In the genomic region with DNA sequence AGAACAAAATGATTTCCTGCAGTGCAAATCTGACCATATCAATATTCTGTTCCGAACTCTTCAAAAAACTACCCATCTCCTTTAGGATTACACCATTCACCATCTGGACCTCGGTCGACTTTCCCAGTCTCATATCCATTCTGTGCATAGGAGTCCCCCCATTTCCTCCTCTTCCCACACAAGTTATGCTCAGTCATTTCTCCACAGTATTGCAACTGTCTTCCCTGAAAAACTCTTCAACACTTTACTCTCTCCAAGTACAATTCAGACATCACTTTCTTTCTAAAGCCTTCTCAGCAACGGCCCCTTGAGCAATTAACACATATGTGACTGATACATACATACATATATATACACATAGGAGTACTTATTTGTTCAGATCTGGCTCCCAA, we compare ENCODE assay signal across 8 cellular contexts. TPM values are rescaled to one million over a fixed set of nuclear protein-coding genes. Genes with fewer than 3 reads are reported as not detected.
DNase-seq lines count a peak whose midpoint lies in the region; ATAC-seq and TF ChIP-seq lines count a peak whose summit lies in the region.
"Had no signal": no experiment of that assay in that cellular context is flagged by ENCODE, and none has a peak within 500 bp of the region (broad histone marks: within the 10 kb centered on the region; RNA-seq: fewer than 3 reads in every experiment).

No MANE protein-coding gene starts in this region.

- H3K36me3 Mint-ChIP-seq in naive thymus-derived CD8-positive, alpha-beta T cell, result no peaks in the 10 kb centered on the region

- ATAC-seq in gastroesophageal sphincter (no peak), GM19324 (IDR thresholded peaks at IDR 0.05; ENCODE audit: low FRiP score, unreplicated experiment) (no peak)
- ATAC-seq in naive thymus-derived CD8-positive, alpha-beta T cell, result no peak

- H3K27me3 ChIP-seq in NT2/D1 (ENCODE audit: insufficient read depth, insufficient read length) (no peaks in the 10 kb centered on the region), gastroesophageal sphincter (no peaks in the 10 kb centered on the region), tibial artery (no peaks in the 10 kb centered on the region)

- peaks cover 10 to 29% (median 17%) of the 10 kb centered on the region in 4 donors for H3K4me1 Mint-ChIP-seq in naive thymus-derived CD8-positive, alpha-beta T cell

- H3K27ac ChIP-seq in gastroesophageal sphincter (peak overlapping the region in 3 of 4 donors; percentile 86 to 91 (median 87)), tibial artery (peak overlapping the region; percentile 82 to 86)

- H3K9ac ChIP-seq in NT2/D1 (ENCODE audit: insufficient read length, low read depth), result peak overlapping the region; percentile 94

- TF ChIP-seq POLR2A in gastroesophageal sphincter (IDR thresholded peaks at IDR 0.05), result no peak

- no peak for TF ChIP-seq CTCF in gastroesophageal sphincter (IDR thresholded peaks at IDR 0.05)
- no peak for TF ChIP-seq CTCF in tibial artery (IDR thresholded peaks at IDR 0.05)

- H3K36me3 ChIP-seq in NT2/D1 (ENCODE audit: insufficient read depth, insufficient read length, low read length) (peaks cover 14% of the 10 kb centered on the region), gastroesophageal sphincter (peaks cover 0 to 3% of the 10 kb centered on the region in 2 donors), tibial artery (peaks cover 0 to 4% (median 0%) of the 10 kb centered on the region in 3 donors)

- no peaks in the 10 kb centered on the region for H3K9me3 ChIP-seq in NT2/D1 (ENCODE audit: insufficient read depth, low read length)
- no peaks in the 10 kb centered on the region for H3K9me3 ChIP-seq in gastroesophageal sphincter
- no peaks in the 10 kb centered on the region for H3K9me3 ChIP-seq in tibial artery

- POLR2A ChIA-PET in naive thymus-derived CD8-positive, alpha-beta T cell (lab: Charles Lee), result interaction anchor here (2.8 to 4.9 kb wide), 3 partner anchors 10 to 26 kb away, joined by 33 to 44 read pairs (median 38); a partner anchor contains a TSS

- no peaks in the 10 kb centered on the region for H3K9me3 Mint-ChIP-seq in naive thymus-derived CD8-positive, alpha-beta T cell

- no peak for TF ChIP-seq EP300 in gastroesophageal sphincter (IDR thresholded peaks at IDR 0.05)

- no peaks in the 10 kb centered on the region for H3K27me3 Mint-ChIP-seq in naive thymus-derived CD8-positive, alpha-beta T cell
- H3K27me3 Mint-ChIP-seq: progenitor cell of endocrine pancreas had no signal

- H3K4me3 ChIP-seq in NT2/D1 (ENCODE audit: insufficient read length, low read depth) (peak overlapping the region; percentile 89), gastroesophageal sphincter (peak overlapping the region; percentile 63 to 92), tibial artery (peak overlapping the region; percentile 82 to 92)

- H3K27ac Mint-ChIP-seq in naive thymus-derived CD8-positive, alpha-beta T cell, result no peak overlapping the region

- intact Hi-C loops in tibial artery (cut with DNase I; ENCODE audit: low total_unique reads), result loop anchor here (10.0 kb wide), 1 partner anchor 64 kb away; no protein-coding TSS in a partner anchor

- H3K4me1 ChIP-seq in NT2/D1 (ENCODE audit: insufficient read depth, insufficient read length) (no peaks in the 10 kb centered on the region), gastroesophageal sphincter (peaks cover 3 to 51% (median 22%) of the 10 kb centered on the region in 3 donors), tibial artery (peaks cover 0 to 31% (median 25%) of the 10 kb centered on the region in 4 donors)

- no peak overlapping the region for H3K4me3 Mint-ChIP-seq in naive thymus-derived CD8-positive, alpha-beta T cell

- WGBS in gastroesophageal sphincter (ENCODE audit: low coverage in 1 of 2), 2 donors, result 50% methylated on average over 4 of the region's 4 CpGs

- DNase-seq in NT2/D1 (ENCODE audit: low read depth, low spot score) (no peak), tibial artery (no peak), cortex of kidney (lab: John Stamatoyannopoulos, UW) (no peak)
- no peak for DNase-seq in naive thymus-derived CD8-positive, alpha-beta T cell
- DNase-seq: activated gamma-delta T cell treated with Interleukin-2 at 50 U/mL for 16 hours had no signal

RNA-seq across cellular contexts. Expression of a gene that starts 0.8 kb away (rescaled TPM):
- total RNA-seq in gastroesophageal sphincter, result 10 to 100 TPM in 2 of 4 donors, 1 to 10 TPM in 2; 9.2 to 14.0 (median 10.8) TPM
- total RNA-seq in naive thymus-derived CD8-positive, alpha-beta T cell, result 10 to 100 TPM in 1 of 2 experiments, 1 to 10 TPM in 1; 9.1 to 10.4 TPM
- polyA plus RNA-seq in naive thymus-derived CD8-positive, alpha-beta T cell, result 1 to 10 TPM in 1 of 3 donors, under 1 TPM in 2; 0.57 to 1.3 (median 0.66) TPM

RNA-seq across cellular contexts. Expression of a gene that starts 10.3 kb away (rescaled TPM):
- 100 to 1,000 TPM in 1 of 4 donors, 10 to 100 TPM in 3; 61.2 to 139 (median 82.9) TPM for total RNA-seq in gastroesophageal sphincter
- 10 to 100 TPM; 43.4 to 43.5 TPM for total RNA-seq in naive thymus-derived CD8-positive, alpha-beta T cell
- 10 to 100 TPM; 21.9 to 26.6 (median 23.8) TPM for polyA plus RNA-seq in naive thymus-derived CD8-positive, alpha-beta T cell

RNA-seq across cellular contexts. Expression of a gene that starts 17.4 kb away (rescaled TPM):
- 10 to 100 TPM in 2 of 4 donors, 1 to 10 TPM in 2; 7.4 to 10.9 (median 9.8) TPM for total RNA-seq in gastroesophageal sphincter
- total RNA-seq in naive thymus-derived CD8-positive, alpha-beta T cell, result 10 to 100 TPM; 19.8 to 20.0 TPM
- 1 to 10 TPM; 2.0 to 4.4 (median 2.1) TPM for polyA plus RNA-seq in naive thymus-derived CD8-positive, alpha-beta T cell

RNA-seq across cellular contexts. Expression of a gene that starts 25.4 kb away (rescaled TPM):
- total RNA-seq in gastroesophageal sphincter, result 10 to 100 TPM; 50.6 to 70.7 (median 68.7) TPM
- 10 to 100 TPM; 55.8 to 60.6 TPM for total RNA-seq in naive thymus-derived CD8-positive, alpha-beta T cell
- polyA plus RNA-seq in naive thymus-derived CD8-positive, alpha-beta T cell, result 10 to 100 TPM; 17.1 to 23.2 (median 18.2) TPM
